1 cellular context compared by ENCODE assay signal in genomic region chr10:103563231-103564115, GRCh38.
TF ChIP-seq lines count a peak whose summit lies in the region.

No MANE protein-coding gene starts in this region.

TF ChIP-seq in SK-N-SH, 30 proteins besides CTCF, POLR2A, EP300 and RAD21 (continued from another document):
- TF ChIP-seq MEF2A (IDR thresholded peaks at IDR 0.05; ENCODE audit: borderline replicate concordance, low read depth) = no peak
